ENCODE assay signal across 26 cellular contexts in the genomic region with DNA sequence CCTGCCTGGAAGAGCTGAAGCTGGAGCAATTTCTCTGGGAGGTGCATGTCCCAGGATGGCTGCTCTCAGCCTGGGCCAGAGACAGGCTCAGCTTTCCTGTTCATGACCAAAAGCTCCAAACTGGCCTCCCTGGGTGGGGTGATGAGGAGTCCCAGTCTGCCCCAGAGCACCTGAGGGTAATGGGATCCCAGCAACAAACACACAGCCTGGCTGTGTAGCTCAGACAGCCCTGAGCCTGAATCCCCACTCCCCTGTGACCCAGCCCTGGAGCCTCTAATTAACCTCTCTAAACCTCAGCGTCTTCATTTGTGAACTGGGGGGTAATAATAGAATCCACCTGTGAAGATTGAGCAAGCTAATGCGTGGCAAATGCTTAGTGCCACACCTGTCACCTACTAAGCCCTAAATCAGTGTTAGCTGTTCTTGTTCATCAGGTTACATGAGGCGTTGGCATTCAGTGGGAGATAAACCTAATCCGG.
DNase-seq lines count a peak whose midpoint lies in the region; ATAC-seq, FAIRE-seq and TF ChIP-seq lines count a peak whose summit lies in the region.
"Had no signal": no experiment of that assay in that cellular context is flagged by ENCODE, and none has a peak within 500 bp of the region (broad histone marks: within the 10 kb centered on the region; RNA-seq: fewer than 3 reads in every experiment).

No MANE protein-coding gene starts in this region.

- no peak for ATAC-seq in GM18502 (IDR thresholded peaks at IDR 0.05; ENCODE audit: poor library complexity, unreplicated experiment)
- ATAC-seq: activated T-cell treated with anti-CD3 and anti-CD28 coated beads, Interleukin-2, amount 50 U/mL, for 4 hours; foreskin keratinocyte; left cardiac atrium; sciatic nerve; stimulated activated memory B cell treated with anti-CD40 and anti-IgM and Interleukin-4, amounts not matched to agents 10 μg/mL and 1 μg/mL and 100 μg/mL, for 72 hours had no signal

- DNase-seq in Karpas-422: peak; percentile 49
- peak; percentile 63 for DNase-seq in NCI-H2171 treated with DMSO at 0.1 percent for 48 hours (lab: John Stamatoyannopoulos, UW)
- peak in 23 of 61 donors; percentile 14 to 86 (median 39) for DNase-seq in caudate nucleus (lab: John Stamatoyannopoulos, UW)
- peak; percentile 54 for DNase-seq in osteocyte (ENCODE audit: extremely low spot score, unreplicated experiment)
- no peak for DNase-seq in Calu3
- no peak for DNase-seq in HTR-8/SVneo (ENCODE audit: insufficient read length, low spot score)
- DNase-seq: activated CD4-positive, alpha-beta T cell treated with anti-CD3 and anti-CD28 coated beads for 4 hours; activated naive CD4-positive, alpha-beta T cell; activated T-cell treated with anti-CD3 and anti-CD28 coated beads, Interleukin-2, amount 50 U/mL, for 4 hours; brain microvascular endothelial cell; effector CD4-positive, alpha-beta T cell; erythroblast; foreskin keratinocyte; left cardiac atrium; mammary epithelial cell; NCI-H187; NK-92 treated with Interleukin-12 subunit alpha and Interleukin-12 subunit beta, amount 100 ng/mL, for 24 hours; SHP77; stimulated activated CD4-positive, alpha-beta T cell treated with anti-CD3 and anti-CD28 coated beads, Interleukin-4, amount 100 ng/mL, for 4 hours had no signal

- intact Hi-C loops in Calu3 (cut with micrococcal nuclease; ENCODE audit: unreplicated experiment): no loop called here

- H3K9ac ChIP-seq in Karpas-422 (ENCODE audit: low read length): no peak overlapping the region
- H3K9ac ChIP-seq: KMS-11, neural progenitor cell had no signal

- H3K4me1 ChIP-seq in Karpas-422 (ENCODE audit: low read length): peaks cover 43% of the 10 kb centered on the region
- H3K4me1 ChIP-seq: adrenal gland, foreskin keratinocyte, neural progenitor cell had no signal

- no peak for FAIRE-seq in HTR-8/SVneo (lab: Jason Lieb, UNC)

- H3K9me3 ChIP-seq in Karpas-422 (ENCODE audit: low read length): no peaks in the 10 kb centered on the region
- H3K9me3 ChIP-seq: adrenal gland had no signal

- no peaks in the 10 kb centered on the region for H4K20me1 ChIP-seq in Karpas-422 (ENCODE audit: insufficient read depth, low read depth, low read length)

- H3K27me3 Mint-ChIP-seq in osteocyte (ENCODE audit: unreplicated experiment) (peaks cover 8% of the 10 kb centered on the region), Calu3 (ENCODE audit: unreplicated experiment) (peaks cover 66% of the 10 kb centered on the region)

- H3K36me3 Mint-ChIP-seq in osteocyte (ENCODE audit: unreplicated experiment) (no peaks in the 10 kb centered on the region), Calu3 (ENCODE audit: insufficient read depth, unreplicated experiment) (no peaks in the 10 kb centered on the region)
- H3K36me3 Mint-ChIP-seq: stimulated activated memory B cell treated with anti-CD40 and anti-IgM and Interleukin-4, amounts not matched to agents 10 μg/mL and 1 μg/mL and 100 μg/mL, for 72 hours had no signal

- H3K4me2 ChIP-seq in Karpas-422 (ENCODE audit: low read depth, low read length, poor library complexity, severe bottlenecking): no peak overlapping the region
- H3K4me2 ChIP-seq: KMS-11, neural progenitor cell had no signal

- no peak for TF ChIP-seq CTCF in osteocyte (IDR thresholded peaks at IDR 0.05)
- no peak for TF ChIP-seq CTCF in Calu3 (IDR thresholded peaks at IDR 0.05; ENCODE audit: unreplicated experiment)

- H3K9me2 ChIP-seq in Karpas-422 (replicated peaks; ENCODE audit: insufficient read depth, low read length): no peaks in the 10 kb centered on the region

- H3K79me2 ChIP-seq in Karpas-422 (ENCODE audit: low read length): no peaks in the 10 kb centered on the region

- H2AFZ ChIP-seq in Karpas-422 (ENCODE audit: low read length): no peak overlapping the region
- H2AFZ ChIP-seq: neural progenitor cell had no signal

- H3K27me3 ChIP-seq in Karpas-422 (ENCODE audit: low read length): no peaks in the 10 kb centered on the region
- H3K27me3 ChIP-seq: adrenal gland, brain microvascular endothelial cell, foreskin keratinocyte, neural progenitor cell had no signal

- H3K4me1 Mint-ChIP-seq in osteocyte (ENCODE audit: unreplicated experiment) (no peaks in the 10 kb centered on the region), Calu3 (ENCODE audit: low read depth, unreplicated experiment) (no peaks in the 10 kb centered on the region)
- H3K4me1 Mint-ChIP-seq: neural progenitor cell had no signal

- no peak overlapping the region for H3K27ac ChIP-seq in Karpas-422 (ENCODE audit: low read length)
- peak overlapping the region; percentile 55 for H3K27ac ChIP-seq in caudate nucleus (ENCODE audit: low read depth, low read length)
- H3K27ac ChIP-seq: adrenal gland, brain microvascular endothelial cell, foreskin keratinocyte, KMS-11, neural progenitor cell had no signal

- BruUV-seq in Calu3 (replicated peaks; lab: Mats Ljungman, UMichigan): no TSS peak

- no peaks in the 10 kb centered on the region for H3K9me3 Mint-ChIP-seq in osteocyte (ENCODE audit: unreplicated experiment)
- no peaks in the 10 kb centered on the region for H3K9me3 Mint-ChIP-seq in Calu3 (ENCODE audit: low read depth, unreplicated experiment)
- H3K9me3 Mint-ChIP-seq: activated T-cell treated with anti-CD3 and anti-CD28 coated beads, Interleukin-2, amount 50 U/mL, for 4 hours; neural progenitor cell; stimulated activated memory B cell treated with anti-CD40 and anti-IgM and Interleukin-4, amounts not matched to agents 10 μg/mL and 1 μg/mL and 100 μg/mL, for 72 hours; T-helper 2 cell treated with Interferon-gamma antibody and Interleukin-4, amounts not matched to agents 5 μg/mL and 100 μg/mL, for 36 hours had no signal

- CTCF ChIA-PET in Calu3 (lab: Charles Lee): interaction anchor here (0.7 to 1.5 kb wide), 2 partner anchors 102 to 129 kb away, joined by 3 read pairs; no protein-coding TSS in a partner anchor

- H3K4me3 Mint-ChIP-seq in osteocyte (ENCODE audit: unreplicated experiment) (no peak overlapping the region), Calu3 (ENCODE audit: low read depth, unreplicated experiment) (no peak overlapping the region)
- H3K4me3 Mint-ChIP-seq: activated T-cell treated with anti-CD3 and anti-CD28 coated beads, Interleukin-2, amount 50 U/mL, for 4 hours; neural progenitor cell; stimulated activated memory B cell treated with anti-CD40 and anti-IgM and Interleukin-4, amounts not matched to agents 10 μg/mL and 1 μg/mL and 100 μg/mL, for 72 hours; T-helper 2 cell treated with Interferon-gamma antibody and Interleukin-4, amounts not matched to agents 5 μg/mL and 100 μg/mL, for 36 hours had no signal

- no peaks in the 10 kb centered on the region for H3K36me3 ChIP-seq in Karpas-422 (ENCODE audit: insufficient read depth, low read length)
- H3K36me3 ChIP-seq: adrenal gland, brain microvascular endothelial cell, neural progenitor cell had no signal

- no peak overlapping the region for H3K4me3 ChIP-seq in Karpas-422 (ENCODE audit: low read length)
- H3K4me3 ChIP-seq: adrenal gland, neural progenitor cell had no signal

- no peak overlapping the region for H3K27ac Mint-ChIP-seq in osteocyte (ENCODE audit: unreplicated experiment)
- no peak overlapping the region for H3K27ac Mint-ChIP-seq in Calu3 (ENCODE audit: unreplicated experiment)
- H3K27ac Mint-ChIP-seq: stimulated activated memory B cell treated with anti-CD40 and anti-IgM and Interleukin-4, amounts not matched to agents 10 μg/mL and 1 μg/mL and 100 μg/mL, for 72 hours; T-helper 2 cell treated with Interferon-gamma antibody and Interleukin-4, amounts not matched to agents 5 μg/mL and 100 μg/mL, for 36 hours had no signal

Comparison
In these comparisons a context has a peak if more than half of its experiments do, and no peak if none do; other contexts are left out.
1. DNase-seq: peak in Karpas-422 (single experiment), NCI-H2171 treated with DMSO at 0.1 percent for 48 hours (single experiment) and osteocyte (single experiment); none in Calu3 (single experiment) and HTR-8/SVneo (single experiment).